ENCODE assay signal across 2 cellular contexts in the genomic region with DNA sequence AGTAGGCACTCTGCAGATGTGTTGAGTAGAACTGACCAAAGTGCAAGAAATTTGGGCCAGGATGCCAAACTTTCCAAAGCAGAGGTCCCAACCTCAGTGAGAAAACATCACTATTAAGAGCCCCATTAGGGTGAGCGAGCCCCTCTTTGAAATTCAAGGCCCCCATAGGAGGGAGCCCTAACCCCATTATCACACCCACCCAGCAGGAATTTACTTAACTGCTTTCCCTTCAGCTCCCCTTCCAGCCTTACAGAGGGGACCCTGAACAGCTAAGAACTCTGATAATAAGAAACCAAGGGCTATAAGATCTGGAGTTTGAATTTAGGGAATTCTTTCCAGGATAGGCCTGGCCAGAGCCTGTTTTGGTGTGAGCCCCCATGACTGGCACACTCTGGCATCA.
A peak's percentile ranks its signal among the peaks of the same experiment; 100 is the strongest.
TF ChIP-seq lines count a peak whose summit lies in the region.

No MANE protein-coding gene starts in this region.

TF ChIP-seq in GM23338, 12 proteins besides CTCF, POLR2A, EP300 and RAD21 (continued from another document and continues in another):
- no peak for TF ChIP-seq STAT1 (IDR thresholded peaks at IDR 0.05; ENCODE audit: unreplicated experiment)
- TF ChIP-seq, protein P1, sequence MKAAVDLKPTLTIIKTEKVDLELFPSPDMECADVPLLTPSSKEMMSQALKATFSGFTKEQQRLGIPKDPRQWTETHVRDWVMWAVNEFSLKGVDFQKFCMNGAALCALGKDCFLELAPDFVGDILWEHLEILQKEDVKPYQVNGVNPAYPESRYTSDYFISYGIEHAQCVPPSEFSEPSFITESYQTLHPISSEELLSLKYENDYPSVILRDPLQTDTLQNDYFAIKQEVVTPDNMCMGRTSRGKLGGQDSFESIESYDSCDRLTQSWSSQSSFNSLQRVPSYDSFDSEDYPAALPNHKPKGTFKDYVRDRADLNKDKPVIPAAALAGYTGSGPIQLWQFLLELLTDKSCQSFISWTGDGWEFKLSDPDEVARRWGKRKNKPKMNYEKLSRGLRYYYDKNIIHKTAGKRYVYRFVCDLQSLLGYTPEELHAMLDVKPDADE (IDR thresholded peaks at IDR 0.05): no peak
- no peak for TF ChIP-seq CREB1 (CRISPR knock-in tag; IDR thresholded peaks at IDR 0.05; ENCODE audit: low read depth)
- no peak for TF ChIP-seq ZNF331 (CRISPR knock-in tag; IDR thresholded peaks at IDR 0.05; ENCODE audit: low read depth)
- TF ChIP-seq NANOG (IDR thresholded peaks at IDR 0.05; ENCODE audit: borderline replicate concordance): no peak
- no peak for TF ChIP-seq POLR2AphosphoS5 (IDR thresholded peaks at IDR 0.05; ENCODE audit: low read depth)
- no peak for TF ChIP-seq ZNF114 (CRISPR knock-in tag; IDR thresholded peaks at IDR 0.05)
- TF ChIP-seq JUNB (IDR thresholded peaks at IDR 0.05; ENCODE audit: unreplicated experiment): no peak
- TF ChIP-seq, protein P2, sequence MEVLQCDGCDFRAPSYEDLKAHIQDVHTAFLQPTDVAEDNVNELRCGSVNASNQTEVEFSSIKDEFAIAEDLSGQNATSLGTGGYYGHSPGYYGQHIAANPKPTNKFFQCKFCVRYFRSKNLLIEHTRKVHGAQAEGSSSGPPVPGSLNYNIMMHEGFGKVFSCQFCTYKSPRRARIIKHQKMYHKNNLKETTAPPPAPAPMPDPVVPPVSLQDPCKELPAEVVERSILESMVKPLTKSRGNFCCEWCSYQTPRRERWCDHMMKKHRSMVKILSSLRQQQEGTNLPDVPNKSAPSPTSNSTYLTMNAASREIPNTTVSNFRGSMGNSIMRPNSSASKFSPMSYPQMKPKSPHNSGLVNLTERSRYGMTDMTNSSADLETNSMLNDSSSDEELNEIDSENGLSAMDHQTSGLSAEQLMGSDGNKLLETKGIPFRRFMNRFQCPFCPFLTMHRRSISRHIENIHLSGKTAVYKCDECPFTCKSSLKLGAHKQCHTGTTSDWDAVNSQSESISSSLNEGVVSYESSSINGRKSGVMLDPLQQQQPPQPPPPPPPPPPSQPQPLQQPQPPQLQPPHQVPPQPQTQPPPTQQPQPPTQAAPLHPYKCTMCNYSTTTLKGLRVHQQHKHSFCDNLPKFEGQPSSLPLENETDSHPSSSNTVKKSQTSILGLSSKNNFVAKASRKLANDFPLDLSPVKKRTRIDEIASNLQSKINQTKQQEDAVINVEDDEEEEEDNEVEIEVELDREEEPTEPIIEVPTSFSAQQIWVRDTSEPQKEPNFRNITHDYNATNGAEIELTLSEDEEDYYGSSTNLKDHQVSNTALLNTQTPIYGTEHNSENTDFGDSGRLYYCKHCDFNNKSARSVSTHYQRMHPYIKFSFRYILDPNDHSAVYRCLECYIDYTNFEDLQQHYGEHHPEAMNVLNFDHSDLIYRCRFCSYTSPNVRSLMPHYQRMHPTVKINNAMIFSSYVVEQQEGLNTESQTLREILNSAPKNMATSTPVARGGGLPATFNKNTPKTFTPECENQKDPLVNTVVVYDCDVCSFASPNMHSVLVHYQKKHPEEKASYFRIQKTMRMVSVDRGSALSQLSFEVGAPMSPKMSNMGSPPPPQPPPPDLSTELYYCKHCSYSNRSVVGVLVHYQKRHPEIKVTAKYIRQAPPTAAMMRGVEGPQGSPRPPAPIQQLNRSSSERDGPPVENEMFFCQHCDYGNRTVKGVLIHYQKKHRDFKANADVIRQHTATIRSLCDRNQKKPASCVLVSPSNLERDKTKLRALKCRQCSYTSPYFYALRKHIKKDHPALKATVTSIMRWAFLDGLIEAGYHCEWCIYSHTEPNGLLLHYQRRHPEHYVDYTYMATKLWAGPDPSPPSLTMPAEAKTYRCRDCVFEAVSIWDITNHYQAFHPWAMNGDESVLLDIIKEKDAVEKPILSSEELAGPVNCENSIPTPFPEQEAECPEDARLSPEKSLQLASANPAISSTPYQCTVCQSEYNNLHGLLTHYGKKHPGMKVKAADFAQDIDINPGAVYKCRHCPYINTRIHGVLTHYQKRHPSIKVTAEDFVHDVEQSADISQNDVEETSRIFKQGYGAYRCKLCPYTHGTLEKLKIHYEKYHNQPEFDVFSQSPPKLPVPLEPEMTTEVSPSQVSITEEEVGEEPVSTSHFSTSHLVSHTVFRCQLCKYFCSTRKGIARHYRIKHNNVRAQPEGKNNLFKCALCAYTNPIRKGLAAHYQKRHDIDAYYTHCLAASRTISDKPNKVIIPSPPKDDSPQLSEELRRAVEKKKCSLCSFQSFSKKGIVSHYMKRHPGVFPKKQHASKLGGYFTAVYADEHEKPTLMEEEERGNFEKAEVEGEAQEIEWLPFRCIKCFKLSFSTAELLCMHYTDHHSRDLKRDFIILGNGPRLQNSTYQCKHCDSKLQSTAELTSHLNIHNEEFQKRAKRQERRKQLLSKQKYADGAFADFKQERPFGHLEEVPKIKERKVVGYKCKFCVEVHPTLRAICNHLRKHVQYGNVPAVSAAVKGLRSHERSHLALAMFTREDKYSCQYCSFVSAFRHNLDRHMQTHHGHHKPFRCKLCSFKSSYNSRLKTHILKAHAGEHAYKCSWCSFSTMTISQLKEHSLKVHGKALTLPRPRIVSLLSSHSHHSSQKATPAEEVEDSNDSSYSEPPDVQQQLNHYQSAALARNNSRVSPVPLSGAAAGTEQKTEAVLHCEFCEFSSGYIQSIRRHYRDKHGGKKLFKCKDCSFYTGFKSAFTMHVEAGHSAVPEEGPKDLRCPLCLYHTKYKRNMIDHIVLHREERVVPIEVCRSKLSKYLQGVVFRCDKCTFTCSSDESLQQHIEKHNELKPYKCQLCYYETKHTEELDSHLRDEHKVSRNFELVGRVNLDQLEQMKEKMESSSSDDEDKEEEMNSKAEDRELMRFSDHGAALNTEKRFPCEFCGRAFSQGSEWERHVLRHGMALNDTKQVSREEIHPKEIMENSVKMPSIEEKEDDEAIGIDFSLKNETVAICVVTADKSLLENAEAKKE (CRISPR knock-in tag; IDR thresholded peaks at IDR 0.05): no peak
- no peak for TF ChIP-seq EZH2phosphoT487 (IDR thresholded peaks at IDR 0.05; ENCODE audit: unreplicated experiment)

TF ChIP-seq in H1, 55 proteins besides CTCF, POLR2A, EP300 and RAD21:
- TF ChIP-seq, protein P3, sequence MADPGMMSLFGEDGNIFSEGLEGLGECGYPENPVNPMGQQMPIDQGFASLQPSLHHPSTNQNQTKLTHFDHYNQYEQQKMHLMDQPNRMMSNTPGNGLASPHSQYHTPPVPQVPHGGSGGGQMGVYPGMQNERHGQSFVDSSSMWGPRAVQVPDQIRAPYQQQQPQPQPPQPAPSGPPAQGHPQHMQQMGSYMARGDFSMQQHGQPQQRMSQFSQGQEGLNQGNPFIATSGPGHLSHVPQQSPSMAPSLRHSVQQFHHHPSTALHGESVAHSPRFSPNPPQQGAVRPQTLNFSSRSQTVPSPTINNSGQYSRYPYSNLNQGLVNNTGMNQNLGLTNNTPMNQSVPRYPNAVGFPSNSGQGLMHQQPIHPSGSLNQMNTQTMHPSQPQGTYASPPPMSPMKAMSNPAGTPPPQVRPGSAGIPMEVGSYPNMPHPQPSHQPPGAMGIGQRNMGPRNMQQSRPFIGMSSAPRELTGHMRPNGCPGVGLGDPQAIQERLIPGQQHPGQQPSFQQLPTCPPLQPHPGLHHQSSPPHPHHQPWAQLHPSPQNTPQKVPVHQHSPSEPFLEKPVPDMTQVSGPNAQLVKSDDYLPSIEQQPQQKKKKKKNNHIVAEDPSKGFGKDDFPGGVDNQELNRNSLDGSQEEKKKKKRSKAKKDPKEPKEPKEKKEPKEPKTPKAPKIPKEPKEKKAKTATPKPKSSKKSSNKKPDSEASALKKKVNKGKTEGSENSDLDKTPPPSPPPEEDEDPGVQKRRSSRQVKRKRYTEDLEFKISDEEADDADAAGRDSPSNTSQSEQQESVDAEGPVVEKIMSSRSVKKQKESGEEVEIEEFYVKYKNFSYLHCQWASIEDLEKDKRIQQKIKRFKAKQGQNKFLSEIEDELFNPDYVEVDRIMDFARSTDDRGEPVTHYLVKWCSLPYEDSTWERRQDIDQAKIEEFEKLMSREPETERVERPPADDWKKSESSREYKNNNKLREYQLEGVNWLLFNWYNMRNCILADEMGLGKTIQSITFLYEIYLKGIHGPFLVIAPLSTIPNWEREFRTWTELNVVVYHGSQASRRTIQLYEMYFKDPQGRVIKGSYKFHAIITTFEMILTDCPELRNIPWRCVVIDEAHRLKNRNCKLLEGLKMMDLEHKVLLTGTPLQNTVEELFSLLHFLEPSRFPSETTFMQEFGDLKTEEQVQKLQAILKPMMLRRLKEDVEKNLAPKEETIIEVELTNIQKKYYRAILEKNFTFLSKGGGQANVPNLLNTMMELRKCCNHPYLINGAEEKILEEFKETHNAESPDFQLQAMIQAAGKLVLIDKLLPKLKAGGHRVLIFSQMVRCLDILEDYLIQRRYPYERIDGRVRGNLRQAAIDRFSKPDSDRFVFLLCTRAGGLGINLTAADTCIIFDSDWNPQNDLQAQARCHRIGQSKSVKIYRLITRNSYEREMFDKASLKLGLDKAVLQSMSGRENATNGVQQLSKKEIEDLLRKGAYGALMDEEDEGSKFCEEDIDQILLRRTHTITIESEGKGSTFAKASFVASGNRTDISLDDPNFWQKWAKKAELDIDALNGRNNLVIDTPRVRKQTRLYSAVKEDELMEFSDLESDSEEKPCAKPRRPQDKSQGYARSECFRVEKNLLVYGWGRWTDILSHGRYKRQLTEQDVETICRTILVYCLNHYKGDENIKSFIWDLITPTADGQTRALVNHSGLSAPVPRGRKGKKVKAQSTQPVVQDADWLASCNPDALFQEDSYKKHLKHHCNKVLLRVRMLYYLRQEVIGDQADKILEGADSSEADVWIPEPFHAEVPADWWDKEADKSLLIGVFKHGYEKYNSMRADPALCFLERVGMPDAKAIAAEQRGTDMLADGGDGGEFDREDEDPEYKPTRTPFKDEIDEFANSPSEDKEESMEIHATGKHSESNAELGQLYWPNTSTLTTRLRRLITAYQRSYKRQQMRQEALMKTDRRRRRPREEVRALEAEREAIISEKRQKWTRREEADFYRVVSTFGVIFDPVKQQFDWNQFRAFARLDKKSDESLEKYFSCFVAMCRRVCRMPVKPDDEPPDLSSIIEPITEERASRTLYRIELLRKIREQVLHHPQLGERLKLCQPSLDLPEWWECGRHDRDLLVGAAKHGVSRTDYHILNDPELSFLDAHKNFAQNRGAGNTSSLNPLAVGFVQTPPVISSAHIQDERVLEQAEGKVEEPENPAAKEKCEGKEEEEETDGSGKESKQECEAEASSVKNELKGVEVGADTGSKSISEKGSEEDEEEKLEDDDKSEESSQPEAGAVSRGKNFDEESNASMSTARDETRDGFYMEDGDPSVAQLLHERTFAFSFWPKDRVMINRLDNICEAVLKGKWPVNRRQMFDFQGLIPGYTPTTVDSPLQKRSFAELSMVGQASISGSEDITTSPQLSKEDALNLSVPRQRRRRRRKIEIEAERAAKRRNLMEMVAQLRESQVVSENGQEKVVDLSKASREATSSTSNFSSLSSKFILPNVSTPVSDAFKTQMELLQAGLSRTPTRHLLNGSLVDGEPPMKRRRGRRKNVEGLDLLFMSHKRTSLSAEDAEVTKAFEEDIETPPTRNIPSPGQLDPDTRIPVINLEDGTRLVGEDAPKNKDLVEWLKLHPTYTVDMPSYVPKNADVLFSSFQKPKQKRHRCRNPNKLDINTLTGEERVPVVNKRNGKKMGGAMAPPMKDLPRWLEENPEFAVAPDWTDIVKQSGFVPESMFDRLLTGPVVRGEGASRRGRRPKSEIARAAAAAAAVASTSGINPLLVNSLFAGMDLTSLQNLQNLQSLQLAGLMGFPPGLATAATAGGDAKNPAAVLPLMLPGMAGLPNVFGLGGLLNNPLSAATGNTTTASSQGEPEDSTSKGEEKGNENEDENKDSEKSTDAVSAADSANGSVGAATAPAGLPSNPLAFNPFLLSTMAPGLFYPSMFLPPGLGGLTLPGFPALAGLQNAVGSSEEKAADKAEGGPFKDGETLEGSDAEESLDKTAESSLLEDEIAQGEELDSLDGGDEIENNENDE (IDR thresholded peaks at IDR 0.05; ENCODE audit: insufficient replicate concordance, low read length): no peak
- TF ChIP-seq JUND (IDR thresholded peaks at IDR 0.05; ENCODE audit: low read length): no peak
- TF ChIP-seq NANOG (IDR thresholded peaks at IDR 0.05; ENCODE audit: insufficient read depth, low read depth, low read length, poor library complexity, severe bottlenecking): peak; percentile 38
